Comparison of ENCODE assay signal across 9 cellular contexts in genomic region chr1:219773775-219774174, GRCh38.
DNase-seq lines count a peak whose midpoint lies in the region; ATAC-seq and TF ChIP-seq lines count a peak whose summit lies in the region.
"Had no signal": no experiment of that assay in that cellular context is flagged by ENCODE, and none has a peak within 500 bp of the region (broad histone marks: within the 10 kb centered on the region; RNA-seq: fewer than 3 reads in every experiment).

No MANE protein-coding gene starts in this region.

- CTCF ChIA-PET in activated B cell treated with CpG ODN at 0.5 μM for 24 hours (lab: Charles Lee): no interaction called here

- POLR2A ChIA-PET in activated B cell treated with CpG ODN at 0.5 μM for 24 hours (lab: Charles Lee): no interaction called here

- intact Hi-C loops in activated B cell treated with CpG ODN at 0.5 μM for 24 hours (cut with micrococcal nuclease): no loop called here

- no peak overlapping the region for H3K4me3 Mint-ChIP-seq in activated B cell treated with CpG ODN at 0.5 μM for 24 hours

- TF ChIP-seq CTCF in activated B cell treated with CpG ODN at 0.5 μM for 24 hours (IDR thresholded peaks at IDR 0.05): no peak

- no peak overlapping the region for H3K27ac Mint-ChIP-seq in activated B cell treated with CpG ODN at 0.5 μM for 24 hours

- peaks cover 3% of the 10 kb centered on the region for H3K27me3 Mint-ChIP-seq in activated B cell treated with CpG ODN at 0.5 μM for 24 hours

- H3K4me1 Mint-ChIP-seq in activated B cell treated with CpG ODN at 0.5 μM for 24 hours: peaks cover 13% of the 10 kb centered on the region

- H3K9me3 Mint-ChIP-seq in activated B cell treated with CpG ODN at 0.5 μM for 24 hours: peaks cover 17% of the 10 kb centered on the region

- no peaks in the 10 kb centered on the region for H3K36me3 Mint-ChIP-seq in activated B cell treated with CpG ODN at 0.5 μM for 24 hours (ENCODE audit: low read depth)

- ATAC-seq in GM18867 (IDR thresholded peaks at IDR 0.05; ENCODE audit: unreplicated experiment): peak; percentile 97
- peak; percentile 96 for ATAC-seq in GM21528 (IDR thresholded peaks at IDR 0.05; ENCODE audit: low FRiP score, unreplicated experiment)
- ATAC-seq in HG03095 (IDR thresholded peaks at IDR 0.05; ENCODE audit: unreplicated experiment): peak; percentile 98
- peak; percentile 78 for ATAC-seq in activated B cell treated with CpG ODN at 0.5 μM for 24 hours (ENCODE audit: low read depth)
- ATAC-seq in stimulated activated naive CD8-positive, alpha-beta T cell treated with anti-CD3 and anti-CD28 coated beads, Interleukin-15, Interleukin-2, amounts not matched to agents 100 U/mL and 50 U/mL, for 24 hours: no peak

- DNase-seq in activated B cell treated with CpG ODN at 0.5 μM for 24 hours (no peak), SHP77 treated with DMSO at 0.1 percent for 48 hours (lab: John Stamatoyannopoulos, UW) (no peak), EL (no peak)
- no peak for DNase-seq in stimulated activated CD4-positive, alpha-beta T cell treated with anti-CD3 and anti-CD28 coated beads, Interleukin-2, amount 100 ng/mL, for 48 hours
- no peak for DNase-seq in stimulated activated naive CD8-positive, alpha-beta T cell treated with anti-CD3 and anti-CD28 coated beads, Interleukin-15, Interleukin-2, amounts not matched to agents 100 U/mL and 50 U/mL, for 24 hours
- DNase-seq: T-helper 9 cell had no signal
